ENCODE assay signal across 8 cellular contexts in the genomic region with DNA sequence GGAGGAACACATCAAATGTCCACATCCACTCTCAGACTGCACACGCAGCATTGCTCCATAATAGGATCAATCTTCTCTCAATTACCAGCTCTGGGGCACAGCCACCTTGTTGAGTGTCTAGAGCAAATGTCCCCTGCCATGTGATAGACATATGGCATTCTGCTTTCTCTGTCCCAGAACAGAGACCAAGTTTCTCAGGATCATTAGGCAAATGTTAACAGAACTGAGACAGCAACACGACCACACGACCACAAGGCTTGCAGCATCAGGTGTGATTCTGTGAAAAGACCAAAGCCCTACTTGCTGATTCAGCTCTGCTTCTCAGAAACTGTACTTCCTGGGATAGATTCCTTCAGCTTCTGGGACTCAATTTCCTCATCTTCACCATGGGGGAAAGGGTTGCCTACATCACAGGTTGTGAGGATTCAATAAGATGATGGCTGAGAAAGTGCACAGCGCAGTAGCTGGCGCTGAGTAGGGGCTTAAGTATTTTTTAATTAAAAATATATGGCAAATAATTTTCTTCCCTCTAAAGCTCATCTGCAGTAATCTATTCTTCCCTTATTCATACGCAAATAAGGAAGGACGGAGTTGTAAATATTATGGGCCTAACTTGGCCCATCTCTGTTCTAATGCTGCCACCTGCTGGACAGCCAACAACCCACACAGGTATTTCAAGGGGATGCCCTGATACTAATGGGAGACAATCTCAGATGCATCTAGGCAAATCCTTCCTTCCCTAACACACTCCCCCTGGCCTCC.
DNase-seq lines count a peak whose midpoint lies in the region; ATAC-seq and TF ChIP-seq lines count a peak whose summit lies in the region.

No MANE protein-coding gene starts in this region.

- DNase-seq in GM12864 (ENCODE audit: low read depth) (peak; percentile 45), NCI-H748 (lab: John Stamatoyannopoulos, UW; ENCODE audit: unreplicated experiment) (peak; percentile 75), ecto neural progenitor cell (ENCODE audit: low spot score) (peak; percentile 73), medulla oblongata (ENCODE audit: extremely low spot score) (peak; percentile 89)
- DNase-seq in activated CD4-positive, alpha-beta T cell treated with anti-CD3 and anti-CD28 coated beads, Interleukin-2, amount 50 U/mL, for 4 hours = peak; percentile 64 to 69
- peak; percentile 16 to 36 for DNase-seq in stimulated activated CD8-positive, alpha-beta memory T cell treated with anti-CD3 and anti-CD28 coated beads, Interleukin-15, amount 100 ng/mL, for 48 hours (ENCODE audit: low read depth in 2 of 2)

- peak; percentile 72 for TF ChIP-seq CTCF in GM12864 (IDR thresholded peaks at IDR 0.05; ENCODE audit: low read depth, low read length, missing control alignments)

- no peak overlapping the region for H3K4me3 ChIP-seq in GM12864 (ENCODE audit: low read depth, low read length)

- ATAC-seq in HG03025 (IDR thresholded peaks at IDR 0.05; ENCODE audit: low FRiP score, unreplicated experiment) (peak; percentile 65), HG03457 (IDR thresholded peaks at IDR 0.05; ENCODE audit: unreplicated experiment) (no peak)

Comparison
In these comparisons a context has a peak if more than half of its experiments do, and no peak if none do; other contexts are left out.
1. DNase-seq: peak in every context shown above with its lines; median percentile 89 in medulla oblongata; 75 in NCI-H748; 73 in ecto neural progenitor cell; 66 in activated CD4-positive, alpha-beta T cell treated with anti-CD3 and anti-CD28 coated beads, Interleukin-2, amount 50 U/mL, for 4 hours; 45 in GM12864; 26 in stimulated activated CD8-positive, alpha-beta memory T cell treated with anti-CD3 and anti-CD28 coated beads, Interleukin-15, amount 100 ng/mL, for 48 hours.